ENCODE assay signal across 17 cellular contexts in genomic region chr2:9153589-9153988, GRCh38. TPM values are rescaled to one million over a fixed set of nuclear protein-coding genes. Genes with fewer than 3 reads are reported as not detected.
DNase-seq lines count a peak whose midpoint lies in the region; TF ChIP-seq lines count a peak whose summit lies in the region.
"Had no signal": no experiment of that assay in that cellular context is flagged by ENCODE, and none has a peak within 500 bp of the region (broad histone marks: within the 10 kb centered on the region; RNA-seq: fewer than 3 reads in every experiment).

No MANE protein-coding gene starts in this region.

- H3K4me1 ChIP-seq in suprapubic skin = peaks cover 14% of the 10 kb centered on the region

- TF ChIP-seq POLR2A in suprapubic skin (IDR thresholded peaks at IDR 0.05) (no peak), erythroblast (IDR thresholded peaks at IDR 0.05; ENCODE audit: low read length) (no peak)

- peaks cover 5% of the 10 kb centered on the region for H3K9me3 Mint-ChIP-seq in nephron
- H3K9me3 Mint-ChIP-seq: activated naive CD8-positive, alpha-beta T cell treated with anti-CD3 and anti-CD28 coated beads for 36 hours; activated T-helper 1 cell treated with anti-CD3 and anti-CD28 coated beads, Interleukin-12 subunit alpha, Interleukin-12 subunit beta, Interleukin-2, Interleukin-4 antibody, amounts not matched to agents 30 ng/mL and 10 ng/mL and 1 ng/mL, durations not matched to agents 14 hours and 24 hours and 36 hours had no signal

- no peak for TF ChIP-seq EP300 in Ishikawa (IDR thresholded peaks at IDR 0.05; ENCODE audit: borderline replicate concordance)
- TF ChIP-seq EP300 in suprapubic skin (IDR thresholded peaks at IDR 0.05) = no peak

- H3K36me3 ChIP-seq in suprapubic skin = no peaks in the 10 kb centered on the region

- H3K4me3 ChIP-seq in suprapubic skin = no peak overlapping the region

- H3K27ac ChIP-seq in epithelial cell of prostate = peak overlapping the region; percentile 54
- H3K27ac ChIP-seq in suprapubic skin = peak overlapping the region; percentile 45

- H3K36me3 Mint-ChIP-seq in nephron (ENCODE audit: low read depth) = no peaks in the 10 kb centered on the region
- H3K36me3 Mint-ChIP-seq: activated naive CD8-positive, alpha-beta T cell treated with anti-CD3 and anti-CD28 coated beads for 36 hours had no signal

- H3K27me3 ChIP-seq in suprapubic skin = no peaks in the 10 kb centered on the region

- peaks cover 12% of the 10 kb centered on the region for H3K4me1 Mint-ChIP-seq in nephron
- H3K4me1 Mint-ChIP-seq: activated naive CD8-positive, alpha-beta T cell treated with anti-CD3 and anti-CD28 coated beads for 36 hours had no signal

- TF ChIP-seq CTCF in nephron (IDR thresholded peaks at IDR 0.05; ENCODE audit: unreplicated experiment in 3 of 3) (no peak), suprapubic skin (IDR thresholded peaks at IDR 0.05) (no peak)

- TF ChIP-seq RAD21 in Ishikawa (IDR thresholded peaks at IDR 0.05; ENCODE audit: low read depth) = no peak

- peak overlapping the region; percentile 67 to 95 (median 74) for H3K27ac Mint-ChIP-seq in nephron
- H3K27ac Mint-ChIP-seq: activated naive CD8-positive, alpha-beta T cell treated with anti-CD3 and anti-CD28 coated beads for 36 hours; activated T-helper 1 cell treated with anti-CD3 and anti-CD28 coated beads, Interleukin-12 subunit alpha, Interleukin-12 subunit beta, Interleukin-2, Interleukin-4 antibody, amounts not matched to agents 30 ng/mL and 10 ng/mL and 1 ng/mL, durations not matched to agents 14 hours and 24 hours and 36 hours had no signal

- WGBS in suprapubic skin = 23% methylated on average over 4 of the region's 4 CpGs

- peak overlapping the region in 1 of 3 experiments; percentile 12 for H3K4me3 Mint-ChIP-seq in nephron
- H3K4me3 Mint-ChIP-seq: activated naive CD8-positive, alpha-beta T cell treated with anti-CD3 and anti-CD28 coated beads for 36 hours; activated T-helper 1 cell treated with anti-CD3 and anti-CD28 coated beads, Interleukin-12 subunit alpha, Interleukin-12 subunit beta, Interleukin-2, Interleukin-4 antibody, amounts not matched to agents 30 ng/mL and 10 ng/mL and 1 ng/mL, durations not matched to agents 14 hours and 24 hours and 36 hours had no signal

- DNase-seq in epithelial cell of prostate (ENCODE audit: low read depth, low spot score) (no peak), suprapubic skin (ENCODE audit: low spot score in 2 of 2) (peak in 1 of 2 donors; percentile 82), middle frontal gyrus (ENCODE audit: extremely low spot score, low spot score) (no peak), SHP77 treated with DMSO at 0.1 percent for 48 hours (lab: John Stamatoyannopoulos, UW) (no peak), erythroblast (lab: John Stamatoyannopoulos, UW) (no peak)
- DNase-seq: activated CD4-positive, alpha-beta T cell treated with anti-CD3 and anti-CD28 coated beads for 4 hours; activated naive CD8-positive, alpha-beta T cell treated with anti-CD3 and anti-CD28 coated beads for 36 hours; AML-193; DND-41; Karpas-422; NCI-H1092; NCI-H2081 treated with DMSO at 0.1 percent for 48 hours; NCI-H510A treated with DMSO at 0.1 percent for 48 hours; posterior cingulate gyrus had no signal

- H3K9me3 ChIP-seq in suprapubic skin = no peaks in the 10 kb centered on the region

- H3K27me3 Mint-ChIP-seq in nephron (ENCODE audit: low read depth) = peaks cover 16% of the 10 kb centered on the region

TF ChIP-seq in Ishikawa, 13 proteins besides CTCF, POLR2A, EP300 and RAD21:
- TF ChIP-seq EGR1 (IDR thresholded peaks at IDR 0.05) (no peak), FOXM1 (IDR thresholded peaks at IDR 0.05; ENCODE audit: borderline replicate concordance, low read depth) (no peak), TEAD4 (IDR thresholded peaks at IDR 0.05) (0 out of 2 replicates have a peak, but pooled peaks have one; percentile 13), CEBPB (IDR thresholded peaks at IDR 0.05) (peak; percentile 81), NFIC (IDR thresholded peaks at IDR 0.05) (peak; percentile 34; the same call in 1 of the 2 replicates)
TF ChIP-seq in Ishikawa: peak in this region for 3.

RNA-seq across cellular contexts. Expression of gene ASAP2, which starts 53.0 kb away (rescaled TPM):
- total RNA-seq in suprapubic skin = 10 to 100 TPM; 22.0 to 54.6 (median 30.0) TPM
